Comparison of ENCODE assay signal across 8 cellular contexts in the genomic region with DNA sequence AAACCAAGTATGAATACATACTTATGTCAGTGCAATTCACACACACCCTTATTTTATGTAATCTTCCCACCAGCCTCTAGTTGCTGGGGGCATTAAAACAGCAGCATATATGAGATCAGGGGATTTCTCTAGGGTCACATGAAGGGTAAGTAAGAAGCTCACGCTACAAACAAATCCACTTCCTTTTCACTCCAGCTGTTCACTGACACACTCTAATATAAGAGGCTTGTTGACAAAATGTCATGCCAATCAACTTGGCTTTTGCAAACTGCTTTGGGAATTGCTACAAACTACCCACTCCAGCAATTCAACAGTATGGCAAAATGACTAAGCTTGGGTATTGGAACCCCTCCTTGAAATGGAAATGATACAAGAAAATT. TPM values are rescaled to one million over a fixed set of nuclear protein-coding genes. Genes with fewer than 3 reads are reported as not detected.
DNase-seq lines count a peak whose midpoint lies in the region; ATAC-seq lines count a peak whose summit lies in the region.

No MANE protein-coding gene starts in this region.

- peak overlapping the region; percentile 8 for H3K4me2 ChIP-seq in skeletal muscle satellite cell (ENCODE audit: low read length)

- H3K4me3 ChIP-seq in skeletal muscle satellite cell (ENCODE audit: low read length) = no peak overlapping the region

- ATAC-seq in GM19397 (IDR thresholded peaks at IDR 0.05; ENCODE audit: unreplicated experiment) (peak; percentile 93), HG03432 (IDR thresholded peaks at IDR 0.05; ENCODE audit: unreplicated experiment) (peak; percentile 94)

- no peaks in the 10 kb centered on the region for H3K9me3 ChIP-seq in skeletal muscle satellite cell (replicated peaks; ENCODE audit: low read length)

- peak; percentile 84 for DNase-seq in DMS53 treated with DMSO at 0.1 percent for 48 hours (lab: John Stamatoyannopoulos, UW; ENCODE audit: unreplicated experiment)
- DNase-seq in astrocyte of the hippocampus (ENCODE audit: low read depth, low spot score) = peak; percentile 19
- DNase-seq in amniotic stem cell (lab: John Stamatoyannopoulos, UW) = no peak
- DNase-seq in medulla oblongata (ENCODE audit: extremely low spot score) = no peak
- DNase-seq in stimulated activated CD8-positive, alpha-beta memory T cell treated with anti-CD3 and anti-CD28 coated beads, Interleukin-4, amount 100 ng/mL, for 48 hours = no peak

- H3K36me3 ChIP-seq in skeletal muscle satellite cell (ENCODE audit: insufficient read depth, low read length) = peaks cover 9% of the 10 kb centered on the region

- no peak overlapping the region for H3K9ac ChIP-seq in skeletal muscle satellite cell (ENCODE audit: low read depth, low read length)

- no peaks in the 10 kb centered on the region for H3K27me3 ChIP-seq in skeletal muscle satellite cell (ENCODE audit: control insufficient read depth, insufficient read depth, low read length)

- H3K4me1 ChIP-seq in skeletal muscle satellite cell (ENCODE audit: control insufficient read depth, insufficient read depth, low read length) = peaks cover 17% of the 10 kb centered on the region

RNA-seq across cellular contexts. Expression of a gene that starts 10.3 kb away (rescaled TPM):
- 41.7 and 46.6 TPM in 2 replicates for total RNA-seq in skeletal muscle satellite cell (2012; rRNA removed)

RNA-seq across cellular contexts. Expression of a gene that starts 57.0 kb away (rescaled TPM):
- under 0.01 and 0.25 TPM in 2 replicates for total RNA-seq in skeletal muscle satellite cell (2012; rRNA removed)

Comparison
In these comparisons a context has a peak if more than half of its experiments do, and no peak if none do; other contexts are left out.
1. DNase-seq: peak in DMS53 treated with DMSO at 0.1 percent for 48 hours (single experiment) and astrocyte of the hippocampus (single experiment); none in amniotic stem cell (single experiment), medulla oblongata (single experiment) and stimulated activated CD8-positive, alpha-beta memory T cell treated with anti-CD3 and anti-CD28 coated beads, Interleukin-4, amount 100 ng/mL, for 48 hours (single experiment).